Comparison of ENCODE assay signal across 35 cellular contexts in genomic region chr2:114046373-114046772, GRCh38.
"Had no signal": no experiment of that assay in that cellular context is flagged by ENCODE, and none has a peak within 500 bp of the region (broad histone marks: within the 10 kb centered on the region; RNA-seq: fewer than 3 reads in every experiment).

No MANE protein-coding gene starts in this region.

- DNase-seq: Karpas-422, Kasumi-1, MG63, MM.1S, MV-4-11, NCI-H1048, NCI-H1092, NCI-H1092 treated with DMSO at 0.1 percent for 48 hours, NCI-H1105, NCI-H1105 treated with DMSO at 0.1 percent for 48 hours, NCI-H1417, NCI-H1417 treated with DMSO at 0.1 percent for 48 hours, NCI-H1436, NCI-H1436 treated with DMSO at 0.1 percent for 48 hours, NCI-H146, NCI-H1694, NCI-H1694 treated with DMSO at 0.1 percent for 48 hours, NCI-H187, NCI-H187 treated with DMSO at 0.1 percent for 48 hours, NCI-H1930, NCI-H2029, NCI-H2029 treated with DMSO at 0.1 percent for 48 hours, NCI-H2081, NCI-H2081 treated with DMSO at 0.1 percent for 48 hours, NCI-H2107, NCI-H2171, NCI-H2171 treated with DMSO at 0.1 percent for 48 hours, NCI-H2227 treated with DMSO at 0.1 percent for 48 hours, NCI-H226, NCI-H345, NCI-H446, NCI-H446 treated with DMSO at 0.1 percent for 48 hours, NCI-H510A, NCI-H510A treated with DMSO at 0.1 percent for 48 hours, NCI-H524 had no signal

- H3K27me3 ChIP-seq: MG63 had no signal

- H3K9me3 ChIP-seq: MG63 had no signal

- H3K36me3 ChIP-seq: MG63 had no signal

- H3K4me3 ChIP-seq: MG63 had no signal
